ENCODE assay signal across 1 cellular context in genomic region chr13:114281351-114282142, GRCh38.
A peak's percentile ranks its signal among the peaks of the same experiment; 100 is the strongest.
TF ChIP-seq lines count a peak whose summit lies in the region.

TSS of gene UPF3A (plus strand) at chr13:114281601. CDS start at chr13:114281640, 39 bp downstream.

TF ChIP-seq in HepG2, 621 proteins besides CTCF, POLR2A, EP300 and RAD21 (continued from another document and continues in another):
- no peak for TF ChIP-seq ZHX1 (CRISPR knock-in tag; IDR thresholded peaks at IDR 0.05; ENCODE audit: low read depth)
- TF ChIP-seq HOXA3 (CRISPR knock-in tag; IDR thresholded peaks at IDR 0.05): peak; percentile 77
- no peak for TF ChIP-seq ZNF296 (CRISPR knock-in tag; conservative IDR thresholded peaks at IDR 0.05)
- TF ChIP-seq NR2C2 (CRISPR knock-in tag; IDR thresholded peaks at IDR 0.05; ENCODE audit: borderline replicate concordance): peak; percentile 94
- no peak for TF ChIP-seq DNMT3B (CRISPR knock-in tag; conservative IDR thresholded peaks at IDR 0.05)
- TF ChIP-seq NFE2L2 (IDR thresholded peaks at IDR 0.05; ENCODE audit: low read length): no peak
- no peak for TF ChIP-seq HNF1A (IDR thresholded peaks at IDR 0.05; ENCODE audit: low read depth)
- peak; percentile 18; the same call in 1 of the 2 replicates for TF ChIP-seq HNF1A (CRISPR knock-in tag; IDR thresholded peaks at IDR 0.05; ENCODE audit: borderline replicate concordance)
- TF ChIP-seq ZUFSP (CRISPR knock-in tag; IDR thresholded peaks at IDR 0.05; ENCODE audit: borderline replicate concordance): no peak
- TF ChIP-seq SOX13 (IDR thresholded peaks at IDR 0.05): no peak
- peak in 1 of 2 experiments; percentile 36; a peak in 1 of 4 replicates for TF ChIP-seq SOX13 (CRISPR knock-in tag; conservative IDR thresholded peaks at IDR 0.05 in 1 of 2, IDR thresholded peaks at IDR 0.05 in 1 of 2)
- TF ChIP-seq ERF (CRISPR knock-in tag; IDR thresholded peaks at IDR 0.05): no peak; the same call in 1 of the 2 replicates
- TF ChIP-seq ZNF709 (CRISPR knock-in tag; IDR thresholded peaks at IDR 0.05): peak; percentile 45; the same call in 1 of the 2 replicates
- TF ChIP-seq ZNF101 (CRISPR knock-in tag; IDR thresholded peaks at IDR 0.05; ENCODE audit: borderline replicate concordance, low read depth): no peak
- TF ChIP-seq TSC22D2 (CRISPR knock-in tag; IDR thresholded peaks at IDR 0.05; ENCODE audit: borderline replicate concordance): no peak
- no peak for TF ChIP-seq SP1 (IDR thresholded peaks at IDR 0.05)
- 0 out of 2 replicates have a peak, but pooled peaks have one; percentile 54 for TF ChIP-seq SP1 (CRISPR knock-in tag; IDR thresholded peaks at IDR 0.05)
- no peak; the same call in 1 of the 2 replicates for TF ChIP-seq ZNF558 (CRISPR knock-in tag; IDR thresholded peaks at IDR 0.05; ENCODE audit: borderline replicate concordance)
- TF ChIP-seq SRSF4 (IDR thresholded peaks at IDR 0.05; ENCODE audit: low read depth, low read length, poor library complexity, severe bottlenecking): no peak
- no peak for TF ChIP-seq MYNN (CRISPR knock-in tag; IDR thresholded peaks at IDR 0.05; ENCODE audit: low read depth)
- TF ChIP-seq HMG20B (CRISPR knock-in tag; conservative IDR thresholded peaks at IDR 0.05): no peak
- peak; percentile 93 for TF ChIP-seq POLR2G (IDR thresholded peaks at IDR 0.05; ENCODE audit: low read depth, low read length)
- TF ChIP-seq CREB3 (CRISPR knock-in tag; IDR thresholded peaks at IDR 0.05): no peak; the same call in 1 of the 2 replicates
- no peak for TF ChIP-seq FOXO4 (CRISPR knock-in tag; conservative IDR thresholded peaks at IDR 0.05)
- TF ChIP-seq ZNF275 (CRISPR knock-in tag; IDR thresholded peaks at IDR 0.05; ENCODE audit: borderline replicate concordance): no peak
- TF ChIP-seq HCFC1 (IDR thresholded peaks at IDR 0.05; ENCODE audit: low read depth, low read length): no peak
- no peak for TF ChIP-seq GPBP1L1 (CRISPR knock-in tag; IDR thresholded peaks at IDR 0.05)
- TF ChIP-seq MLXIP (CRISPR knock-in tag; IDR thresholded peaks at IDR 0.05; ENCODE audit: borderline replicate concordance): no peak
- 0 out of 2 replicates have a peak, but pooled peaks have one; percentile 48 for TF ChIP-seq ZNF569 (CRISPR knock-in tag; IDR thresholded peaks at IDR 0.05; ENCODE audit: borderline replicate concordance)
- TF ChIP-seq ZNF800 (CRISPR knock-in tag; IDR thresholded peaks at IDR 0.05): no peak
- no peak for TF ChIP-seq CAMTA2 (CRISPR knock-in tag; IDR thresholded peaks at IDR 0.05; ENCODE audit: borderline replicate concordance)
- no peak for TF ChIP-seq DDIT3 (CRISPR knock-in tag; IDR thresholded peaks at IDR 0.05)
- TF ChIP-seq ZNF761 (CRISPR knock-in tag; conservative IDR thresholded peaks at IDR 0.05): 0 out of 2 replicates have a peak, but pooled peaks have one; percentile 73
- TF ChIP-seq SCMH1 (CRISPR knock-in tag; IDR thresholded peaks at IDR 0.05; ENCODE audit: borderline replicate concordance): no peak
- no peak for TF ChIP-seq ZNF230 (CRISPR knock-in tag; IDR thresholded peaks at IDR 0.05)
- peak; percentile 82 for TF ChIP-seq ZNF589 (CRISPR knock-in tag; conservative IDR thresholded peaks at IDR 0.05)
- no peak for TF ChIP-seq ZNF10 (CRISPR knock-in tag; IDR thresholded peaks at IDR 0.05; ENCODE audit: borderline replicate concordance, low read depth)
- peak; percentile 68; the same call in 1 of the 2 replicates for TF ChIP-seq ZFP82 (CRISPR knock-in tag; IDR thresholded peaks at IDR 0.05; ENCODE audit: borderline replicate concordance)
- no peak for TF ChIP-seq KLF15 (CRISPR knock-in tag; IDR thresholded peaks at IDR 0.05; ENCODE audit: borderline replicate concordance)
- TF ChIP-seq ZMAT3 (CRISPR knock-in tag; conservative IDR thresholded peaks at IDR 0.05): peak; percentile 71
- no peak for TF ChIP-seq MEF2D (CRISPR knock-in tag; IDR thresholded peaks at IDR 0.05)
- TF ChIP-seq LCORL (IDR thresholded peaks at IDR 0.05): no peak
- peak; percentile 79 for TF ChIP-seq LCORL (CRISPR knock-in tag; IDR thresholded peaks at IDR 0.05)
- TF ChIP-seq MAFF (IDR thresholded peaks at IDR 0.05; ENCODE audit: low read depth, low read length): no peak
- no peak for TF ChIP-seq MAFK (conservative IDR thresholded peaks at IDR 0.05 in 1 of 2, IDR thresholded peaks at IDR 0.05 in 1 of 2; ENCODE audit: low read length in 2 of 2)
- no peak; the same call in 1 of the 2 replicates for TF ChIP-seq POGZ (CRISPR knock-in tag; IDR thresholded peaks at IDR 0.05)
